14 cellular contexts compared by ENCODE assay signal in genomic region chr16:67201411-67202345, GRCh38. TPM values are rescaled to one million over a fixed set of nuclear protein-coding genes. Genes with fewer than 3 reads are reported as not detected.
DNase-seq lines count a peak whose midpoint lies in the region; ATAC-seq, FAIRE-seq and TF ChIP-seq lines count a peak whose summit lies in the region.
"Had no signal": no experiment of that assay in that cellular context is flagged by ENCODE, and none has a peak within 500 bp of the region (broad histone marks: within the 10 kb centered on the region; RNA-seq: fewer than 3 reads in every experiment).

No MANE protein-coding gene starts in this region.

- H3K4me3 ChIP-seq in HepG2 (replicated peaks in 1 of 3; ENCODE audit: insufficient read depth in 1 of 3, low read depth in 2 of 3, low read length in 3 of 3) (no peak overlapping the region), right lobe of liver (no peak overlapping the region), RWPE2 (ENCODE audit: severe bottlenecking) (no peak overlapping the region), osteoblast (ENCODE audit: insufficient read depth, low read length) (no peak overlapping the region), upper lobe of right lung (no peak overlapping the region)
- H3K4me3 ChIP-seq: BLaER1 had no signal

- H3K36me3 ChIP-seq in HepG2 (replicated peaks in 1 of 2; ENCODE audit: control insufficient read depth in 1 of 2, insufficient read depth in 2 of 2, low read length in 2 of 2) (peaks cover 39 to 51% of the 10 kb centered on the region in 2 experiments), right lobe of liver (peaks cover 0 to 21% (median 1%) of the 10 kb centered on the region in 4 donors), RWPE2 (ENCODE audit: low read depth) (peaks cover 51% of the 10 kb centered on the region), osteoblast (ENCODE audit: insufficient read depth, low read length) (peaks cover 21% of the 10 kb centered on the region), upper lobe of right lung (peaks cover 48% of the 10 kb centered on the region)

- DNase-seq in HepG2 (ENCODE audit: low spot score), result no peak
- DNase-seq in right lobe of liver, result no peak
- DNase-seq in RWPE2 (ENCODE audit: low spot score), result peak; percentile 63
- DNase-seq in osteoblast (ENCODE audit: insufficient read length, low spot score, missing footprints), result peak; percentile 90
- no peak for DNase-seq in upper lobe of right lung
- no peak for DNase-seq in dedifferentiated amniotic fluid mesenchymal stem cell (ENCODE audit: extremely low spot score)
- DNase-seq: 8988T; AML-193; CD8-positive, alpha-beta memory T cell; DMS 273 treated with DMSO at 0.1 percent for 48 hours; IMR-90; KG1 had no signal

- intact Hi-C loops in HepG2 (cut with micrococcal nuclease; ENCODE audit: unreplicated experiment), result no loop called here
- intact Hi-C loops in right lobe of liver (cut with DNase I), result no loop called here
- intact Hi-C loops in upper lobe of right lung (cut with DNase I), result no loop called here

- BruUV-seq in HepG2 (replicated peaks; lab: Mats Ljungman, UMichigan), result no TSS peak

- H4K20me1 ChIP-seq in HepG2 (ENCODE audit: insufficient read depth, low read length) (no peaks in the 10 kb centered on the region), osteoblast (ENCODE audit: insufficient read depth, low read length) (peaks cover 15% of the 10 kb centered on the region)

- POLR2A ChIA-PET in HepG2 (lab: Yijun Ruan, JAX), result interaction anchor here (0.7 to 1.2 kb wide), 5 partner anchors 9 to 44 kb away, joined by 3 to 4 read pairs (median 3); partner anchors contain the start of genes E2F4 and TMEM208

- ATAC-seq in HepG2, result no peak
- no peak for ATAC-seq in right lobe of liver
- ATAC-seq in RWPE2 (ENCODE audit: low read depth), result no peak
- no peak for ATAC-seq in upper lobe of right lung

- in situ Hi-C loops in HepG2 (cut with HindIII; ENCODE audit: extremely low pct_ligation_motif_present, low pct_unique_long_range_greater_than_20kb), result no loop called here

- no peaks in the 10 kb centered on the region for H3K27me3 ChIP-seq in HepG2 (ENCODE audit: control insufficient read depth in 1 of 2, insufficient read depth in 2 of 2, low read length in 2 of 2)
- no peaks in the 10 kb centered on the region for H3K27me3 ChIP-seq in right lobe of liver
- no peaks in the 10 kb centered on the region for H3K27me3 ChIP-seq in RWPE2 (ENCODE audit: insufficient read depth, poor library complexity, severe bottlenecking)
- no peaks in the 10 kb centered on the region for H3K27me3 ChIP-seq in osteoblast (ENCODE audit: insufficient read depth, low read length)
- H3K27me3 ChIP-seq in upper lobe of right lung, result no peaks in the 10 kb centered on the region
- H3K27me3 ChIP-seq: BLaER1 had no signal

- no peak for FAIRE-seq in HepG2 (lab: Jason Lieb, UNC)

- H3K4me1 ChIP-seq in HepG2 (ENCODE audit: insufficient read depth, low read length), result peaks cover 17% of the 10 kb centered on the region
- H3K4me1 ChIP-seq in right lobe of liver, result peaks cover 0 to 7% (median 0%) of the 10 kb centered on the region in 4 donors
- H3K4me1 ChIP-seq in RWPE2 (ENCODE audit: insufficient read depth, poor library complexity, severe bottlenecking), result peaks cover 9% of the 10 kb centered on the region
- H3K4me1 ChIP-seq in osteoblast (ENCODE audit: insufficient read depth, low read length), result no peaks in the 10 kb centered on the region
- peaks cover 9% of the 10 kb centered on the region for H3K4me1 ChIP-seq in upper lobe of right lung

- TF ChIP-seq EP300 in HepG2 (IDR thresholded peaks at IDR 0.05; ENCODE audit: low read depth in 2 of 2, low read length in 2 of 2) (no peak), HepG2 (CRISPR knock-in tag; IDR thresholded peaks at IDR 0.05; ENCODE audit: borderline replicate concordance) (no peak)

- WGBS in HepG2 (ENCODE audit: low lambda C conversion rate), result 96% methylated on average over 32 of the region's 40 CpGs
- WGBS in right lobe of liver (ENCODE audit: insufficient coverage, low coverage, low lambda C conversion rate, missing lambda C conversion rate), result 97% methylated on average over 5 of the region's 40 CpGs

- H2AFZ ChIP-seq in HepG2 (ENCODE audit: low read length) (no peak overlapping the region), osteoblast (ENCODE audit: low read length) (no peak overlapping the region)

- CTCF ChIA-PET in HepG2 (lab: Yijun Ruan, JAX; ENCODE audit: low intra/inter-chr PET ratio, low total read pairs), result no interaction called here

- no peak overlapping the region for H3K27ac ChIP-seq in HepG2 (ENCODE audit: extremely low read length, insufficient read depth, low read length)
- H3K27ac ChIP-seq in right lobe of liver, result no peak overlapping the region
- H3K27ac ChIP-seq in RWPE2 (ENCODE audit: poor library complexity, severe bottlenecking), result no peak overlapping the region
- no peak overlapping the region for H3K27ac ChIP-seq in osteoblast (ENCODE audit: low read depth, low read length)
- H3K27ac ChIP-seq in upper lobe of right lung, result no peak overlapping the region
- H3K27ac ChIP-seq: BLaER1 had no signal

- no peak overlapping the region for H3K9ac ChIP-seq in HepG2 (ENCODE audit: insufficient read depth, low read depth, low read length)
- H3K9ac ChIP-seq: BLaER1 had no signal

- TF ChIP-seq CTCF in HepG2 (CRISPR knock-in tag; IDR thresholded peaks at IDR 0.05), result no peak
- TF ChIP-seq CTCF in right lobe of liver (IDR thresholded peaks at IDR 0.05), result no peak
- TF ChIP-seq CTCF in RWPE2 (IDR thresholded peaks at IDR 0.05; ENCODE audit: poor library complexity, severe bottlenecking), result no peak
- no peak for TF ChIP-seq CTCF in osteoblast (IDR thresholded peaks at IDR 0.05; ENCODE audit: extremely low read depth, low read depth, low read length)
- TF ChIP-seq CTCF in upper lobe of right lung (IDR thresholded peaks at IDR 0.05), result no peak

- TF ChIP-seq RAD21 in HepG2 (CRISPR knock-in tag; IDR thresholded peaks at IDR 0.05), result no peak

- no peaks in the 10 kb centered on the region for H3K9me3 ChIP-seq in HepG2 (ENCODE audit: low read length)
- H3K9me3 ChIP-seq in right lobe of liver, result no peaks in the 10 kb centered on the region
- H3K9me3 ChIP-seq in RWPE2 (ENCODE audit: severe bottlenecking), result no peaks in the 10 kb centered on the region
- no peaks in the 10 kb centered on the region for H3K9me3 ChIP-seq in osteoblast (ENCODE audit: low read depth, low read length)
- H3K9me3 ChIP-seq in upper lobe of right lung, result no peaks in the 10 kb centered on the region
- H3K9me3 ChIP-seq: BLaER1 had no signal

- H3K4me2 ChIP-seq in HepG2 (ENCODE audit: low read depth, low read length) (no peak overlapping the region), osteoblast (ENCODE audit: insufficient read depth, low read length) (no peak overlapping the region)
- H3K4me2 ChIP-seq: BLaER1 had no signal

- no peaks in the 10 kb centered on the region for H3K79me2 ChIP-seq in HepG2 (ENCODE audit: insufficient read depth, low read length)
- H3K79me2 ChIP-seq in osteoblast (ENCODE audit: insufficient read depth, low read length), result peaks cover 2% of the 10 kb centered on the region

- TF ChIP-seq POLR2A in HepG2 (IDR thresholded peaks at IDR 0.05; ENCODE audit: insufficient read depth in 1 of 2, low read depth in 2 of 2, low read length in 2 of 2) (0 out of 4 replicates have a peak, but pooled peaks of 1 of the 2 experiments have one; percentile 3), right lobe of liver (IDR thresholded peaks at IDR 0.05) (no peak)

RNA-seq across cellular contexts. Expression of gene ELMO3, which starts 2.7 kb away (rescaled TPM):
- 0.58 and 2.6 TPM in 2 replicates for total RNA-seq in HepG2 (2016; rRNA removed; fragmentation: Illumina TruSeq; extraction: Trizol)
- total RNA-seq in HepG2 (2016; cell fraction: cytosol; rRNA removed; fragmentation: Illumina TruSeq; extraction: Trizol; ENCODE audit: low read depth), result 0.61 and 0.97 TPM in 2 replicates
- 0.46 and 2.4 TPM in 2 replicates for total RNA-seq in HepG2 (2016; cell fraction: insoluble cytoplasmic fraction; rRNA removed; fragmentation: Illumina TruSeq; extraction: Trizol)
- total RNA-seq in HepG2 (2016; cell fraction: membrane; rRNA removed; fragmentation: Illumina TruSeq; extraction: Trizol), result 1.1 and 1.3 TPM in 2 replicates
- total RNA-seq in HepG2 (2016; cell fraction: nucleus; rRNA removed; fragmentation: Illumina TruSeq; extraction: Trizol), result 5.3 and 6.4 TPM in 2 replicates
- 4.0 and 5.7 TPM in 2 replicates for polyA plus RNA-seq in HepG2 (2011; rRNA removed)
- 1.1 and 2.2 TPM in 2 replicates for polyA plus RNA-seq in HepG2 (2011; cell fraction: cytosol; rRNA removed)
- polyA plus RNA-seq in HepG2 (2011; cell fraction: nucleus; rRNA removed), result 45.0 and 50.5 TPM in 2 replicates
- polyA plus RNA-seq in HepG2 (2012), result 2.3 and 4.2 TPM in 2 replicates
- polyA plus RNA-seq in HepG2 (2016; cell fraction: cytosol; fragmentation: Illumina TruSeq; extraction: Trizol; ENCODE audit: low read depth), result 1.5 TPM in 2 replicates
- 0.64 and 0.70 TPM in 2 replicates for polyA plus RNA-seq in HepG2 (2016; cell fraction: insoluble cytoplasmic fraction; fragmentation: Illumina TruSeq; extraction: Trizol; ENCODE audit: low read depth)
- 1.5 and 1.8 TPM in 2 replicates for polyA plus RNA-seq in HepG2 (2016; cell fraction: membrane; fragmentation: Illumina TruSeq; extraction: Trizol; ENCODE audit: low read depth)
- polyA plus RNA-seq in HepG2 (2016; cell fraction: nucleus; fragmentation: Illumina TruSeq; extraction: Trizol; ENCODE audit: insufficient read depth, low read depth), result 15.0 and 18.4 TPM in 2 replicates
- 2.2 and 4.9 TPM in 2 replicates for polyA minus RNA-seq in HepG2 (2011; rRNA and poly(A)+ RNA removed; ENCODE audit: low replicate concordance)
- polyA minus RNA-seq in HepG2 (2011; cell fraction: cytosol; rRNA and poly(A)+ RNA removed), result 0.62 TPM in 1 of 2 replicates, not detected in the other
- polyA minus RNA-seq in HepG2 (2011; cell fraction: nucleus; rRNA and poly(A)+ RNA removed), result 3.5 and 6.0 TPM in 2 replicates
- total RNA-seq in right lobe of liver, result 1 to 10 TPM; 1.8 to 8.0 (median 4.6) TPM
- 0.29 and 0.36 TPM in 2 replicates for total RNA-seq in osteoblast
- 17.5 TPM for total RNA-seq in upper lobe of right lung
- polyA plus RNA-seq: CD8-positive, alpha-beta memory T cell had no signal

RNA-seq across cellular contexts. Expression of gene E2F4, which starts 9.7 kb away (rescaled TPM):
- total RNA-seq in HepG2 (2016; rRNA removed; fragmentation: Illumina TruSeq; extraction: Trizol) (73.7 and 84.8 TPM in 2 replicates), right lobe of liver (10 to 100 TPM; 14.4 to 36.4 (median 22.4) TPM), osteoblast (51.9 and 56.5 TPM in 2 replicates), upper lobe of right lung (68.2 TPM)
- total RNA-seq in HepG2 (2016; cell fraction: cytosol; rRNA removed; fragmentation: Illumina TruSeq; extraction: Trizol; ENCODE audit: low read depth), result 111 and 122 TPM in 2 replicates
- total RNA-seq in HepG2 (2016; cell fraction: insoluble cytoplasmic fraction; rRNA removed; fragmentation: Illumina TruSeq; extraction: Trizol), result 66.9 and 81.3 TPM in 2 replicates
- total RNA-seq in HepG2 (2016; cell fraction: membrane; rRNA removed; fragmentation: Illumina TruSeq; extraction: Trizol), result 156 and 162 TPM in 2 replicates
- 71.5 and 85.9 TPM in 2 replicates for total RNA-seq in HepG2 (2016; cell fraction: nucleus; rRNA removed; fragmentation: Illumina TruSeq; extraction: Trizol)
- 91.2 and 106 TPM in 2 replicates for polyA plus RNA-seq in HepG2 (2011; rRNA removed)
- polyA plus RNA-seq in HepG2 (2011; cell fraction: cytosol; rRNA removed), result 63.8 and 83.4 TPM in 2 replicates
- polyA plus RNA-seq in HepG2 (2011; cell fraction: nucleus; rRNA removed), result 329 and 348 TPM in 2 replicates
- 45.8 and 56.9 TPM in 2 replicates for polyA plus RNA-seq in HepG2 (2012)
- polyA plus RNA-seq in HepG2 (2016; cell fraction: cytosol; fragmentation: Illumina TruSeq; extraction: Trizol; ENCODE audit: low read depth), result 109 and 110 TPM in 2 replicates
- polyA plus RNA-seq in HepG2 (2016; cell fraction: insoluble cytoplasmic fraction; fragmentation: Illumina TruSeq; extraction: Trizol; ENCODE audit: low read depth), result 72.0 and 83.6 TPM in 2 replicates
- polyA plus RNA-seq in HepG2 (2016; cell fraction: membrane; fragmentation: Illumina TruSeq; extraction: Trizol; ENCODE audit: low read depth), result 149 and 153 TPM in 2 replicates
- polyA plus RNA-seq in HepG2 (2016; cell fraction: nucleus; fragmentation: Illumina TruSeq; extraction: Trizol; ENCODE audit: insufficient read depth, low read depth), result 186 TPM in 2 replicates
- 122 and 150 TPM in 2 replicates for polyA minus RNA-seq in HepG2 (2011; rRNA and poly(A)+ RNA removed; ENCODE audit: low replicate concordance)
- polyA minus RNA-seq in HepG2 (2011; cell fraction: cytosol; rRNA and poly(A)+ RNA removed), result 32.3 and 33.8 TPM in 2 replicates
- polyA minus RNA-seq in HepG2 (2011; cell fraction: nucleus; rRNA and poly(A)+ RNA removed), result 77.0 and 99.3 TPM in 2 replicates

RNA-seq across cellular contexts. Expression of gene EXOC3L1, which starts 11.7 kb away (rescaled TPM):
- total RNA-seq in HepG2 (2016; rRNA removed; fragmentation: Illumina TruSeq; extraction: Trizol), result not detected in 2 replicates
- total RNA-seq in HepG2 (2016; cell fraction: cytosol; rRNA removed; fragmentation: Illumina TruSeq; extraction: Trizol; ENCODE audit: low read depth), result not detected in 2 replicates
- total RNA-seq in HepG2 (2016; cell fraction: insoluble cytoplasmic fraction; rRNA removed; fragmentation: Illumina TruSeq; extraction: Trizol), result not detected in 2 replicates
- not detected in 2 replicates for total RNA-seq in HepG2 (2016; cell fraction: membrane; rRNA removed; fragmentation: Illumina TruSeq; extraction: Trizol)
- total RNA-seq in HepG2 (2016; cell fraction: nucleus; rRNA removed; fragmentation: Illumina TruSeq; extraction: Trizol), result not detected in 2 replicates
- 0.10 and 0.12 TPM in 2 replicates for polyA plus RNA-seq in HepG2 (2011; rRNA removed)
- polyA plus RNA-seq in HepG2 (2011; cell fraction: cytosol; rRNA removed), result 0.15 and 0.21 TPM in 2 replicates
- 1.1 and 1.6 TPM in 2 replicates for polyA plus RNA-seq in HepG2 (2011; cell fraction: nucleus; rRNA removed)
- polyA plus RNA-seq in HepG2 (2012), result 0.17 and 0.48 TPM in 2 replicates
- polyA plus RNA-seq in HepG2 (2016; cell fraction: cytosol; fragmentation: Illumina TruSeq; extraction: Trizol; ENCODE audit: low read depth), result not detected in 2 replicates
- polyA plus RNA-seq in HepG2 (2016; cell fraction: insoluble cytoplasmic fraction; fragmentation: Illumina TruSeq; extraction: Trizol; ENCODE audit: low read depth), result not detected in 2 replicates
- polyA plus RNA-seq in HepG2 (2016; cell fraction: membrane; fragmentation: Illumina TruSeq; extraction: Trizol; ENCODE audit: low read depth), result not detected in 2 replicates
- not detected in 2 replicates for polyA plus RNA-seq in HepG2 (2016; cell fraction: nucleus; fragmentation: Illumina TruSeq; extraction: Trizol; ENCODE audit: insufficient read depth, low read depth)
- polyA minus RNA-seq in HepG2 (2011; rRNA and poly(A)+ RNA removed; ENCODE audit: low replicate concordance), result 0.14 TPM in 1 of 2 replicates, not detected in the other
- not detected in 2 replicates for polyA minus RNA-seq in HepG2 (2011; cell fraction: cytosol; rRNA and poly(A)+ RNA removed)
- 0.52 TPM in 1 of 2 replicates, not detected in the other for polyA minus RNA-seq in HepG2 (2011; cell fraction: nucleus; rRNA and poly(A)+ RNA removed)
- total RNA-seq in right lobe of liver, result 1 to 10 TPM; 1.8 to 4.3 (median 2.5) TPM
- total RNA-seq in osteoblast, result not detected in 2 replicates
- 17.1 TPM for total RNA-seq in upper lobe of right lung
- total RNA-seq: CD8-positive, alpha-beta memory T cell; H4; IMR-90 had no signal
- polyA plus RNA-seq: CD8-positive, alpha-beta memory T cell; IMR-90 had no signal

RNA-seq across cellular contexts. Expression of gene MATCAP1, which starts 17.9 kb away (rescaled TPM):
- 4.4 and 11.2 TPM in 2 replicates for total RNA-seq in HepG2 (2016; rRNA removed; fragmentation: Illumina TruSeq; extraction: Trizol)
- 1.6 and 1.8 TPM in 2 replicates for total RNA-seq in HepG2 (2016; cell fraction: cytosol; rRNA removed; fragmentation: Illumina TruSeq; extraction: Trizol; ENCODE audit: low read depth)
- 2.7 and 10.6 TPM in 2 replicates for total RNA-seq in HepG2 (2016; cell fraction: insoluble cytoplasmic fraction; rRNA removed; fragmentation: Illumina TruSeq; extraction: Trizol)
- total RNA-seq in HepG2 (2016; cell fraction: membrane; rRNA removed; fragmentation: Illumina TruSeq; extraction: Trizol), result 2.7 and 2.9 TPM in 2 replicates
- total RNA-seq in HepG2 (2016; cell fraction: nucleus; rRNA removed; fragmentation: Illumina TruSeq; extraction: Trizol), result 17.2 and 18.4 TPM in 2 replicates
- 24.5 and 27.2 TPM in 2 replicates for polyA plus RNA-seq in HepG2 (2011; rRNA removed)
- 8.7 and 14.3 TPM in 2 replicates for polyA plus RNA-seq in HepG2 (2011; cell fraction: cytosol; rRNA removed)
- 237 and 259 TPM in 2 replicates for polyA plus RNA-seq in HepG2 (2011; cell fraction: nucleus; rRNA removed)
- 13.7 and 14.6 TPM in 2 replicates for polyA plus RNA-seq in HepG2 (2012)
- polyA plus RNA-seq in HepG2 (2016; cell fraction: cytosol; fragmentation: Illumina TruSeq; extraction: Trizol; ENCODE audit: low read depth), result 0.87 TPM in 2 replicates
- 2.4 and 4.1 TPM in 2 replicates for polyA plus RNA-seq in HepG2 (2016; cell fraction: insoluble cytoplasmic fraction; fragmentation: Illumina TruSeq; extraction: Trizol; ENCODE audit: low read depth)
- polyA plus RNA-seq in HepG2 (2016; cell fraction: membrane; fragmentation: Illumina TruSeq; extraction: Trizol; ENCODE audit: low read depth), result 2.0 and 2.4 TPM in 2 replicates
- polyA plus RNA-seq in HepG2 (2016; cell fraction: nucleus; fragmentation: Illumina TruSeq; extraction: Trizol; ENCODE audit: insufficient read depth, low read depth), result 49.4 and 51.7 TPM in 2 replicates
- 9.7 and 21.1 TPM in 2 replicates for polyA minus RNA-seq in HepG2 (2011; rRNA and poly(A)+ RNA removed; ENCODE audit: low replicate concordance)
- 3.8 and 4.3 TPM in 2 replicates for polyA minus RNA-seq in HepG2 (2011; cell fraction: cytosol; rRNA and poly(A)+ RNA removed)
- polyA minus RNA-seq in HepG2 (2011; cell fraction: nucleus; rRNA and poly(A)+ RNA removed), result 45.8 and 47.5 TPM in 2 replicates
- 10 to 100 TPM in 2 of 6 experiments, 1 to 10 TPM in 4; 3.5 to 13.8 (median 9.3) TPM for total RNA-seq in right lobe of liver
- total RNA-seq in osteoblast, result 3.6 and 4.7 TPM in 2 replicates
- total RNA-seq in upper lobe of right lung, result 28.4 TPM

RNA-seq across cellular contexts. Expression of gene TMEM208, which starts 25.3 kb away (rescaled TPM):
- total RNA-seq in HepG2 (2016; rRNA removed; fragmentation: Illumina TruSeq; extraction: Trizol), result 50.6 and 72.9 TPM in 2 replicates
- total RNA-seq in HepG2 (2016; cell fraction: cytosol; rRNA removed; fragmentation: Illumina TruSeq; extraction: Trizol; ENCODE audit: low read depth), result 46.7 and 49.0 TPM in 2 replicates
- 52.7 and 71.2 TPM in 2 replicates for total RNA-seq in HepG2 (2016; cell fraction: insoluble cytoplasmic fraction; rRNA removed; fragmentation: Illumina TruSeq; extraction: Trizol)
- 48.8 and 62.4 TPM in 2 replicates for total RNA-seq in HepG2 (2016; cell fraction: membrane; rRNA removed; fragmentation: Illumina TruSeq; extraction: Trizol)
- total RNA-seq in HepG2 (2016; cell fraction: nucleus; rRNA removed; fragmentation: Illumina TruSeq; extraction: Trizol), result 57.5 and 64.0 TPM in 2 replicates
- polyA plus RNA-seq in HepG2 (2011; rRNA removed), result 58.8 and 66.9 TPM in 2 replicates
- polyA plus RNA-seq in HepG2 (2011; cell fraction: cytosol; rRNA removed), result 86.4 and 95.7 TPM in 2 replicates
- 60.0 and 64.8 TPM in 2 replicates for polyA plus RNA-seq in HepG2 (2011; cell fraction: nucleus; rRNA removed)
- polyA plus RNA-seq in HepG2 (2012), result 38.6 and 40.1 TPM in 2 replicates
- polyA plus RNA-seq in HepG2 (2016; cell fraction: cytosol; fragmentation: Illumina TruSeq; extraction: Trizol; ENCODE audit: low read depth), result 47.9 and 51.3 TPM in 2 replicates
- 53.9 and 64.3 TPM in 2 replicates for polyA plus RNA-seq in HepG2 (2016; cell fraction: insoluble cytoplasmic fraction; fragmentation: Illumina TruSeq; extraction: Trizol; ENCODE audit: low read depth)
- 49.5 and 59.3 TPM in 2 replicates for polyA plus RNA-seq in HepG2 (2016; cell fraction: membrane; fragmentation: Illumina TruSeq; extraction: Trizol; ENCODE audit: low read depth)
- polyA plus RNA-seq in HepG2 (2016; cell fraction: nucleus; fragmentation: Illumina TruSeq; extraction: Trizol; ENCODE audit: insufficient read depth, low read depth), result 92.5 and 95.8 TPM in 2 replicates
- polyA minus RNA-seq in HepG2 (2011; rRNA and poly(A)+ RNA removed; ENCODE audit: low replicate concordance), result 76.4 and 93.1 TPM in 2 replicates
- 16.8 and 20.6 TPM in 2 replicates for polyA minus RNA-seq in HepG2 (2011; cell fraction: cytosol; rRNA and poly(A)+ RNA removed)
- polyA minus RNA-seq in HepG2 (2011; cell fraction: nucleus; rRNA and poly(A)+ RNA removed), result 58.8 and 60.5 TPM in 2 replicates
- 10 to 100 TPM; 32.6 to 58.7 (median 40.5) TPM for total RNA-seq in right lobe of liver
- 22.4 and 25.3 TPM in 2 replicates for total RNA-seq in osteoblast
- total RNA-seq in upper lobe of right lung, result 39.3 TPM

Comparison
In these comparisons a context has a peak if more than half of its experiments do, and no peak if none do; other contexts are left out.
1. DNase-seq: peak in RWPE2 (single experiment) and osteoblast (single experiment); none in HepG2 (single experiment), right lobe of liver (0 of 3), upper lobe of right lung (single experiment) and dedifferentiated amniotic fluid mesenchymal stem cell (single experiment).